Comparison of ENCODE assay signal across 24 cellular contexts in the genomic region with DNA sequence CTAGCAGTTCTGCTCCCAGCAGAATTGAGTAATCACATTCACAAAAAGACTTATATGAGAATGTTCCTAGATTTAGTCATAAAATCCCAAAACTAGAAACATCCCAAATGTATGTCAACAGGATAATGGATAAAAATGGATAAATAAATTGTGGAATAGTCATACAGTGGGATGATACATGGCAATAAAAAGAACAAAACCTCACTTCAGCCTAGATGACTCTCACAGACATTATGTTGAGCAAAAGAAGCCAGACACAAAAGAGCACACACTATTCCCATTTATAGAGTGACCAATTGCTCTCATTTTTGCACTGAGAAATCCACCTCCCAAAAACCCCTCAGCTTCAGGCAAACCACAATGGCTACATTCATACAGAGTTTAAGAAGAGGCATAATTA.
"Had no signal": no experiment of that assay in that cellular context is flagged by ENCODE, and none has a peak within 500 bp of the region (broad histone marks: within the 10 kb centered on the region; RNA-seq: fewer than 3 reads in every experiment).

No MANE protein-coding gene starts in this region.

- H3K4me3 Mint-ChIP-seq: dendritic cell treated with granulocyte-macrophage colony-stimulating factor and Interleukin-4, amounts not matched to agents 40 ng/mL and 50 ng/mL, for 4 days; endodermal cell; natural killer cell treated with Interleukin-12 subunit alpha and Interleukin-12 subunit beta and Interleukin-15 and Interleukin-18, amount 100 ng/mL, for 72 hours; neural crest cell; stimulated activated effector memory CD8-positive, alpha-beta T cell treated with anti-CD3 and anti-CD28 coated beads, Interleukin-12 subunit alpha, Interleukin-12 subunit beta, amount 100 ng/mL, for 72 hours had no signal

- H3K4me1 ChIP-seq: colonic mucosa, gastrocnemius medialis, lower lobe of right lung, pancreas, stomach, thyroid gland had no signal

- H3K4me3 ChIP-seq: colonic mucosa, gastrocnemius medialis, lower lobe of right lung, pancreas, stomach, thyroid gland, vagina had no signal

- H3K27ac ChIP-seq: colonic mucosa, epithelial cell of prostate, gastrocnemius medialis, lower lobe of right lung, neutrophil, pancreas, stomach, thyroid gland had no signal

- H3K9me3 Mint-ChIP-seq: dendritic cell treated with granulocyte-macrophage colony-stimulating factor and Interleukin-4, amounts not matched to agents 40 ng/mL and 50 ng/mL, for 4 days had no signal

- ATAC-seq: esophagus mucosa; gastrocnemius medialis; left ventricle myocardium superior; lower lobe of right lung; natural killer cell treated with Interleukin-12 subunit alpha and Interleukin-12 subunit beta and Interleukin-15 and Interleukin-18, amount 100 ng/mL, for 72 hours; pancreas; sciatic nerve; stimulated activated effector memory CD8-positive, alpha-beta T cell treated with anti-CD3 and anti-CD28 coated beads, Interleukin-12 subunit alpha, Interleukin-12 subunit beta, amount 100 ng/mL, for 72 hours had no signal

- H3K9me3 ChIP-seq: colonic mucosa, gastrocnemius medialis, lower lobe of right lung, neutrophil, pancreas, stomach, thyroid gland, vagina had no signal

- H3K27ac Mint-ChIP-seq: dendritic cell treated with granulocyte-macrophage colony-stimulating factor and Interleukin-4, amounts not matched to agents 40 ng/mL and 50 ng/mL, for 4 days; endodermal cell; natural killer cell treated with Interleukin-12 subunit alpha and Interleukin-12 subunit beta and Interleukin-15 and Interleukin-18, amount 100 ng/mL, for 72 hours; progenitor cell of endocrine pancreas; stimulated activated effector memory CD8-positive, alpha-beta T cell treated with anti-CD3 and anti-CD28 coated beads, Interleukin-12 subunit alpha, Interleukin-12 subunit beta, amount 100 ng/mL, for 72 hours had no signal

- H3K4me1 Mint-ChIP-seq: endodermal cell; stimulated activated effector memory CD8-positive, alpha-beta T cell treated with anti-CD3 and anti-CD28 coated beads, Interleukin-12 subunit alpha, Interleukin-12 subunit beta, amount 100 ng/mL, for 72 hours had no signal

- H3K27me3 ChIP-seq: colonic mucosa, gastrocnemius medialis, neutrophil, pancreas, stomach, thyroid gland, vagina had no signal

- H3K36me3 ChIP-seq: colonic mucosa, gastrocnemius medialis, lower lobe of right lung, neutrophil, pancreas, stomach, thyroid gland, vagina had no signal

- DNase-seq: colonic mucosa; effector CD8-positive, alpha-beta T cell; endodermal cell; gastrocnemius medialis; head of caudate nucleus; left ventricle myocardium superior; lower lobe of right lung; pancreas; stimulated activated CD4-positive, alpha-beta T cell treated with anti-CD3 and anti-CD28 coated beads, Interleukin-2, amount 100 ng/mL, for 24 hours; stimulated activated CD4-positive, alpha-beta T cell treated with anti-CD3 and anti-CD28 coated beads, Interleukin-4, amount 100 ng/mL, for 24 hours; stimulated activated naive CD4-positive, alpha-beta T cell treated with Interleukin-2 at 50 U/mL for 16 hours; stomach; thyroid gland; trophoblast cell had no signal

- H3K27me3 Mint-ChIP-seq: dendritic cell treated with granulocyte-macrophage colony-stimulating factor and Interleukin-4, amounts not matched to agents 40 ng/mL and 50 ng/mL, for 4 days; natural killer cell treated with Interleukin-12 subunit alpha and Interleukin-12 subunit beta and Interleukin-15 and Interleukin-18, amount 100 ng/mL, for 72 hours had no signal

- H3K36me3 Mint-ChIP-seq: natural killer cell treated with Interleukin-12 subunit alpha and Interleukin-12 subunit beta and Interleukin-15 and Interleukin-18, amount 100 ng/mL, for 72 hours; stimulated activated effector memory CD8-positive, alpha-beta T cell treated with anti-CD3 and anti-CD28 coated beads, Interleukin-12 subunit alpha, Interleukin-12 subunit beta, amount 100 ng/mL, for 72 hours had no signal
